ENCODE assay signal across 16 cellular contexts in the genomic region with DNA sequence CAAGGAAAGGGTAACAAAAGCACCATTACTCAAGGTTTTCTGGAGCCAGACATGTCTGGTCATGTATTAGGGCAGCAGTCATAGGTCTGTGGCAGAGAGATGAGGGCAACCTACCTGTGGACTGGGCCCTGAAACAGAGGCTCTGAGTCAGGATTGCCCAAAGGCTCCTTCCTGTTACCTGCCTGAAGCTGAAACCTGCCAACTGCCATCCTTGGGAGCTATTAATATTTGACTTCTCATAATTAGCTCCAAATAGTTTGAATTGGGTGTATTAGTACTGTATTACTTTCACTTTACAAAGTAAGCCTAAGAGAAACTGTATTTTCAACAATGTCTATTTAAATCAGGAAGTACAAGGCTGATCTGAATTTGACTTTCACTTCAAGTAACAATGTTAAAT.
DNase-seq lines count a peak whose midpoint lies in the region; ATAC-seq and TF ChIP-seq lines count a peak whose summit lies in the region.
"Had no signal": no experiment of that assay in that cellular context is flagged by ENCODE, and none has a peak within 500 bp of the region (broad histone marks: within the 10 kb centered on the region; RNA-seq: fewer than 3 reads in every experiment).

No MANE protein-coding gene starts in this region.

- peak overlapping the region; percentile 6 for H3K27ac Mint-ChIP-seq in type B pancreatic cell

- no peak overlapping the region for H3K4me3 ChIP-seq in RWPE2 (ENCODE audit: severe bottlenecking)
- no peak overlapping the region for H3K4me3 ChIP-seq in tibial nerve
- H3K4me3 ChIP-seq: ascending aorta; BLaER1 treated with 17β-estradiol and CSF1 and Interleukin-3, amounts not matched to agents 10 nM and 100 nM; colonic mucosa; esophagus muscularis mucosa; right lobe of liver; suprapubic skin had no signal

- TF ChIP-seq POLR2A in tibial nerve (IDR thresholded peaks at IDR 0.05) = no peak

- H3K27me3 Mint-ChIP-seq in type B pancreatic cell = no peaks in the 10 kb centered on the region

- no peaks in the 10 kb centered on the region for H3K4me1 Mint-ChIP-seq in type B pancreatic cell (ENCODE audit: unreplicated experiment)

- no peaks in the 10 kb centered on the region for H3K36me3 Mint-ChIP-seq in type B pancreatic cell

- no peak overlapping the region for H3K4me3 Mint-ChIP-seq in type B pancreatic cell

- H3K4me1 ChIP-seq in RWPE2 (ENCODE audit: insufficient read depth, poor library complexity, severe bottlenecking) (peaks cover 15% of the 10 kb centered on the region), tibial nerve (no peaks in the 10 kb centered on the region)
- H3K4me1 ChIP-seq: ascending aorta; BLaER1 treated with 17β-estradiol and CSF1 and Interleukin-3, amounts not matched to agents 10 nM and 100 nM; colonic mucosa; esophagus muscularis mucosa; suprapubic skin had no signal

- H3K9me3 Mint-ChIP-seq in type B pancreatic cell = peaks cover 7% of the 10 kb centered on the region

- H3K36me3 ChIP-seq in RWPE2 (ENCODE audit: low read depth) (no peaks in the 10 kb centered on the region), tibial nerve (no peaks in the 10 kb centered on the region)
- H3K36me3 ChIP-seq: ascending aorta; BLaER1 treated with 17β-estradiol and CSF1 and Interleukin-3, amounts not matched to agents 10 nM and 100 nM; colonic mucosa; esophagus muscularis mucosa; right lobe of liver; suprapubic skin had no signal

- ATAC-seq in GM19351 (IDR thresholded peaks at IDR 0.05; ENCODE audit: unreplicated experiment) (peak; percentile 60), HG02885 (IDR thresholded peaks at IDR 0.05; ENCODE audit: poor library complexity, unreplicated experiment) (peak; percentile 46), RWPE2 (ENCODE audit: low read depth) (peak; percentile 100)
- ATAC-seq: Panc1 had no signal

- no peaks in the 10 kb centered on the region for H3K9me3 ChIP-seq in RWPE2 (ENCODE audit: severe bottlenecking)
- H3K9me3 ChIP-seq in tibial nerve = peaks cover 0 to 4% (median 0%) of the 10 kb centered on the region in 4 donors
- H3K9me3 ChIP-seq: ascending aorta, colonic mucosa, esophagus muscularis mucosa, right lobe of liver, suprapubic skin had no signal

- H3K27ac ChIP-seq in RWPE2 (ENCODE audit: poor library complexity, severe bottlenecking) = peak overlapping the region; percentile 47
- H3K27ac ChIP-seq in tibial nerve = no peak overlapping the region
- H3K27ac ChIP-seq: ascending aorta; BLaER1 treated with 17β-estradiol and CSF1 and Interleukin-3, amounts not matched to agents 10 nM and 100 nM; colonic mucosa; esophagus muscularis mucosa; right lobe of liver; suprapubic skin had no signal

- TF ChIP-seq EP300 in tibial nerve (IDR thresholded peaks at IDR 0.05) = no peak

- H3K27me3 ChIP-seq in RWPE2 (ENCODE audit: insufficient read depth, poor library complexity, severe bottlenecking) (no peaks in the 10 kb centered on the region), tibial nerve (no peaks in the 10 kb centered on the region)
- H3K27me3 ChIP-seq: ascending aorta; BLaER1 treated with 17β-estradiol and CSF1 and Interleukin-3, amounts not matched to agents 10 nM and 100 nM; colonic mucosa; esophagus muscularis mucosa; right lobe of liver; suprapubic skin had no signal

- DNase-seq in RWPE2 (ENCODE audit: low spot score) (peak; percentile 74), type B pancreatic cell (ENCODE audit: extremely low spot score, unreplicated experiment) (no peak), tibial nerve (ENCODE audit: low spot score in 2 of 2) (no peak), T-helper 1 cell (no peak)
- DNase-seq in activated CD8-positive, alpha-beta memory T cell treated with anti-CD3 and anti-CD28 coated beads, Interleukin-2, amount 50 U/mL, for 48 hours = no peak
- DNase-seq: colonic mucosa, NCI-H2081, NCI-H524 treated with DMSO at 0.1 percent for 48 hours, right lobe of liver had no signal

- TF ChIP-seq CTCF in RWPE2 (IDR thresholded peaks at IDR 0.05; ENCODE audit: poor library complexity, severe bottlenecking) = no peak
- no peak for TF ChIP-seq CTCF in type B pancreatic cell (conservative IDR thresholded peaks at IDR 0.05)
- no peak for TF ChIP-seq CTCF in tibial nerve (IDR thresholded peaks at IDR 0.05)

Comparison
In these comparisons a context has a peak if more than half of its experiments do, and no peak if none do; other contexts are left out.
1. ATAC-seq: peak in every context shown above with its lines; median percentile 100 in RWPE2; 60 in GM19351; 46 in HG02885.